In genomic region chrX:3712080-3712869, GRCh38 we compare ENCODE assay signal across 8 cellular contexts. TPM values are rescaled to one million over a fixed set of nuclear protein-coding genes. Genes with fewer than 3 reads are reported as not detected.
DNase-seq lines count a peak whose midpoint lies in the region; ATAC-seq and TF ChIP-seq lines count a peak whose summit lies in the region.

No MANE protein-coding gene starts in this region.

- H2AFZ ChIP-seq in neuronal stem cell (ENCODE audit: low read length), result peak overlapping the region; percentile 94

- ATAC-seq in HG03066 (IDR thresholded peaks at IDR 0.05; ENCODE audit: low read depth, unreplicated experiment), result peak; percentile 6

- no peak overlapping the region for H4K91ac ChIP-seq in neuronal stem cell (ENCODE audit: low read depth, low read length, poor library complexity)

- H3K4ac ChIP-seq in neuronal stem cell (ENCODE audit: low read length), result no peak overlapping the region

- no peak overlapping the region for H2BK120ac ChIP-seq in neuronal stem cell (ENCODE audit: low read depth, low read length)

- peaks cover 6% of the 10 kb centered on the region for H3K79me1 ChIP-seq in neuronal stem cell (ENCODE audit: low read depth, low read length)

- H2BK12ac ChIP-seq in neuronal stem cell (ENCODE audit: low read length), result no peak overlapping the region

- H3K4me2 ChIP-seq in neuronal stem cell (ENCODE audit: insufficient read depth, low read length, poor library complexity, severe bottlenecking), result peak overlapping the region; percentile 54

- H2BK5ac ChIP-seq in neuronal stem cell (ENCODE audit: low read length), result no peak overlapping the region

- H4K8ac ChIP-seq in neuronal stem cell (ENCODE audit: low read depth, low read length), result no peak overlapping the region

- H3K36me3 ChIP-seq in esophagus muscularis mucosa, result no peaks in the 10 kb centered on the region
- no peaks in the 10 kb centered on the region for H3K36me3 ChIP-seq in neuronal stem cell (replicated peaks in 1 of 2; ENCODE audit: control insufficient read depth in 2 of 2, insufficient read depth in 2 of 2, low read length in 2 of 2)

- TF ChIP-seq CTCF in WI38 (IDR thresholded peaks at IDR 0.05; ENCODE audit: low read depth, low read length) (no peak), esophagus muscularis mucosa (IDR thresholded peaks at IDR 0.05) (no peak)

- H3K4me1 ChIP-seq in esophagus muscularis mucosa (peaks cover 0 to 29% (median 0%) of the 10 kb centered on the region in 4 donors), neuronal stem cell (ENCODE audit: control insufficient read depth in 2 of 2, insufficient read depth in 1 of 2, low read depth in 1 of 2, low read length in 2 of 2) (no peaks in the 10 kb centered on the region)

- WGBS in esophagus muscularis mucosa, result 8% methylated on average over 25 of the region's 38 CpGs
- no CpG with 5 or more reads among the region's 38 CpGs for WGBS in neuronal stem cell (ENCODE audit: extremely low coverage in 2 of 2, insufficient read length in 2 of 2, insufficient replicate concordance in 1 of 2), 2 donors

- H3K23ac ChIP-seq in neuronal stem cell (ENCODE audit: low read depth, low read length, poor library complexity), result no peak overlapping the region

- H3K27ac ChIP-seq in esophagus muscularis mucosa (replicated peaks in 1 of 4), result peak overlapping the region; percentile 52 to 69 (median 60)
- H3K27ac ChIP-seq in neuronal stem cell (replicated peaks; ENCODE audit: low read length), result no peak overlapping the region

- intact Hi-C loops in esophagus muscularis mucosa (cut with DNase I), result no loop called here
- intact Hi-C loops in posterior cingulate gyrus (cut with DNase I), result no loop called here

- DNase-seq in activated CD4-positive, alpha-beta T cell treated with anti-CD3 and anti-CD28 coated beads for 48 hours, result peak; percentile 6
- no peak for DNase-seq in activated CD4-positive, alpha-beta T cell treated with anti-CD3 and anti-CD28 coated beads, Interleukin-2, amount 50 U/mL, for 4 hours
- DNase-seq in esophagus muscularis mucosa (ENCODE audit: extremely low spot score), result no peak
- DNase-seq in neuronal stem cell (ENCODE audit: low spot score), result no peak
- no peak for DNase-seq in DMS153 treated with DMSO at 0.1 percent for 48 hours (lab: John Stamatoyannopoulos, UW; ENCODE audit: unreplicated experiment)
- DNase-seq in posterior cingulate gyrus, result no peak

- H3K9me3 ChIP-seq in esophagus muscularis mucosa (no peaks in the 10 kb centered on the region), neuronal stem cell (replicated peaks in 1 of 2; ENCODE audit: control insufficient read depth in 2 of 2, insufficient read depth in 1 of 2, low read depth in 1 of 2, low read length in 2 of 2) (no peaks in the 10 kb centered on the region)

- TF ChIP-seq POLR2A in esophagus muscularis mucosa (IDR thresholded peaks at IDR 0.05; ENCODE audit: low read depth), result no peak

- H3K14ac ChIP-seq in neuronal stem cell (ENCODE audit: low read length), result peak overlapping the region; percentile 21

- H3K27me3 ChIP-seq in esophagus muscularis mucosa (no peaks in the 10 kb centered on the region), neuronal stem cell (ENCODE audit: control insufficient read depth in 3 of 3, insufficient read depth in 3 of 3, low read depth in 1 of 3, low read length in 3 of 3) (peaks cover 0 to 20% (median 0%) of the 10 kb centered on the region in 3 experiments)

- peak overlapping the region; percentile 81 for H2AK5ac ChIP-seq in neuronal stem cell (ENCODE audit: low read depth, low read length)

- H3K18ac ChIP-seq in neuronal stem cell (ENCODE audit: low read length), result peak overlapping the region; percentile 71

- H2BK15ac ChIP-seq in neuronal stem cell (ENCODE audit: low read length), result no peak overlapping the region

- H3K4me3 ChIP-seq in WI38 (ENCODE audit: low read depth, low read length), result peak overlapping the region; percentile 67
- H3K4me3 ChIP-seq in esophagus muscularis mucosa, result peak overlapping the region; percentile 59 to 66 (median 62)
- H3K4me3 ChIP-seq in neuronal stem cell (ENCODE audit: low read length in 2 of 2), result peak overlapping the region; percentile 67 to 89

- H3K9ac ChIP-seq in neuronal stem cell (ENCODE audit: low read depth, low read length, poor library complexity), result peak overlapping the region; percentile 70

- TF ChIP-seq EP300 in esophagus muscularis mucosa (IDR thresholded peaks at IDR 0.05), result no peak

RNA-seq across cellular contexts. Expression of gene PRKX, which starts 1.2 kb away (rescaled TPM):
- 1 to 10 TPM; 5.6 to 8.9 (median 6.6) TPM for total RNA-seq in esophagus muscularis mucosa
- polyA plus RNA-seq in neuronal stem cell (2013, experiment 1 of 2), result 11.5 TPM
- 12.3 TPM for polyA plus RNA-seq in neuronal stem cell (2013, experiment 2 of 2)
